ENCODE assay signal across 18 cellular contexts in the genomic region with DNA sequence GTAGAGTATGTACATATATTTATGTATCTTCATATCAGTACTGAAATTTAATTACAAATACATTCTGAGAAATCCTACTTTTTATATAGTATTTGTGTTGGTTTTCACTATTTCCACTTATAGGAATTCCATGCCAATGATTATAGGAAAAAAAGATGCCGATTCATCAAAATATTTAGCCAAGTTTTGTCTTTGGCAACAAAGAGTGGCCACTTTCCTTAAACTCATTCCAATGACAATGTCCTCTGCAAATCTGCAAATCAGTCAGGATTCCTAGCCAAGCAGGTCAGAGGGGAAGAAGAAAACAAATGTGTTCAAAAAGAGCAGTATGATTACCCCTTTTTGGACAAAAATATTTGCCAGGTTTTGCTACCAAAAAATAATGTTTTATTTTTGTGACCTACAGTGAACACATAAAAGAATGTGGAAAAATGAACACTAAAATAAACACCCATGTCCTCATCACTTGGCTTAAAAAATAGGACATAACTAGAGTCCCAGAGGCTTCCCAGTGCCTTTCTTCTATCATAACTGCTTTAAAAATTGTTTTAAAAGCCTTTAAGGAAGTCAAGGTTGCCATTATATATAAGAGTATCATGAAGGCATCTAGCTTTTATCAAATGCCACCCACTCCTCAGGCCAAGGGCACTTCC.
DNase-seq lines count a peak whose midpoint lies in the region; ATAC-seq and TF ChIP-seq lines count a peak whose summit lies in the region.
"Had no signal": no experiment of that assay in that cellular context is flagged by ENCODE, and none has a peak within 500 bp of the region (broad histone marks: within the 10 kb centered on the region; RNA-seq: fewer than 3 reads in every experiment).

No MANE protein-coding gene starts in this region.

- H3K36me3 Mint-ChIP-seq in MCF 10A (ENCODE audit: insufficient read depth, unreplicated experiment) = no peaks in the 10 kb centered on the region
- H3K36me3 Mint-ChIP-seq in osteocyte (ENCODE audit: unreplicated experiment) = peaks cover 2% of the 10 kb centered on the region
- no peaks in the 10 kb centered on the region for H3K36me3 Mint-ChIP-seq in T-helper 17 cell (ENCODE audit: low read depth)
- no peaks in the 10 kb centered on the region for H3K36me3 Mint-ChIP-seq in activated naive CD4-positive, alpha-beta T cell treated with anti-CD3 and anti-CD28 coated beads for 36 hours (ENCODE audit: low read depth)

- no peaks in the 10 kb centered on the region for H3K36me3 ChIP-seq in breast epithelium
- no peaks in the 10 kb centered on the region for H3K36me3 ChIP-seq in adipocyte (ENCODE audit: control insufficient read depth, insufficient read depth, low read length, severe bottlenecking)
- no peaks in the 10 kb centered on the region for H3K36me3 ChIP-seq in upper lobe of left lung

- H3K27ac ChIP-seq in breast epithelium (peak overlapping the region; percentile 79 to 86), upper lobe of left lung (no peak overlapping the region)
- H3K27ac ChIP-seq: 22Rv1 had no signal

- peaks cover 5 to 7% of the 10 kb centered on the region in 2 donors for H3K4me1 ChIP-seq in breast epithelium
- peaks cover 43% of the 10 kb centered on the region for H3K4me1 ChIP-seq in adipocyte (ENCODE audit: control insufficient read depth, insufficient read depth, low read length)
- no peaks in the 10 kb centered on the region for H3K4me1 ChIP-seq in upper lobe of left lung

- H3K4me1 Mint-ChIP-seq in MCF 10A (ENCODE audit: insufficient read depth, unreplicated experiment) = no peaks in the 10 kb centered on the region
- peaks cover 30% of the 10 kb centered on the region for H3K4me1 Mint-ChIP-seq in osteocyte (ENCODE audit: unreplicated experiment)
- peaks cover 2% of the 10 kb centered on the region for H3K4me1 Mint-ChIP-seq in T-helper 17 cell
- no peaks in the 10 kb centered on the region for H3K4me1 Mint-ChIP-seq in activated naive CD4-positive, alpha-beta T cell treated with anti-CD3 and anti-CD28 coated beads for 36 hours (ENCODE audit: low read depth)
- H3K4me1 Mint-ChIP-seq: B cell had no signal

- WGBS in upper lobe of left lung, 2 donors = 67 to 81% methylated on average over 1 of the region's 1 CpG

- H3K4me3 ChIP-seq in breast epithelium (no peak overlapping the region), adipocyte (ENCODE audit: low read length) (peak overlapping the region; percentile 34), upper lobe of left lung (no peak overlapping the region)

- TF ChIP-seq CTCF in breast epithelium (IDR thresholded peaks at IDR 0.05) (no peak), MCF 10A (IDR thresholded peaks at IDR 0.05; ENCODE audit: unreplicated experiment) (no peak), osteocyte (IDR thresholded peaks at IDR 0.05) (no peak), upper lobe of left lung (IDR thresholded peaks at IDR 0.05) (no peak)

- BruUV-seq in MCF 10A (replicated peaks; lab: Mats Ljungman, UMichigan) = no TSS peak

- H3K27me3 Mint-ChIP-seq in MCF 10A (ENCODE audit: insufficient read depth, unreplicated experiment) (no peaks in the 10 kb centered on the region), osteocyte (ENCODE audit: unreplicated experiment) (no peaks in the 10 kb centered on the region), T-helper 17 cell (no peaks in the 10 kb centered on the region)
- H3K27me3 Mint-ChIP-seq in activated naive CD4-positive, alpha-beta T cell treated with anti-CD3 and anti-CD28 coated beads for 36 hours (ENCODE audit: low read depth) = no peaks in the 10 kb centered on the region
- H3K27me3 Mint-ChIP-seq: B cell had no signal

- H3K9me3 Mint-ChIP-seq in MCF 10A (ENCODE audit: unreplicated experiment) (no peaks in the 10 kb centered on the region), osteocyte (ENCODE audit: unreplicated experiment) (no peaks in the 10 kb centered on the region)
- peaks cover 8% of the 10 kb centered on the region for H3K9me3 Mint-ChIP-seq in activated naive CD4-positive, alpha-beta T cell treated with anti-CD3 and anti-CD28 coated beads for 36 hours

- TF ChIP-seq POLR2A in breast epithelium (IDR thresholded peaks at IDR 0.05) (no peak), upper lobe of left lung (IDR thresholded peaks at IDR 0.05) (no peak)

- no peak for DNase-seq in breast epithelium (ENCODE audit: low spot score in 2 of 2)
- DNase-seq in MCF 10A (ENCODE audit: unreplicated experiment) = no peak
- DNase-seq in adipocyte (ENCODE audit: low read depth) = peak; percentile 14
- DNase-seq in fibroblast of gingiva (ENCODE audit: low read depth) = peak; percentile 46
- no peak for DNase-seq in osteocyte (ENCODE audit: extremely low spot score, unreplicated experiment)
- no peak for DNase-seq in T-helper 17 cell
- no peak for DNase-seq in upper lobe of left lung
- no peak for DNase-seq in activated naive CD4-positive, alpha-beta T cell treated with anti-CD3 and anti-CD28 coated beads for 36 hours
- DNase-seq: H7; HFFc6; NCI-H1105 treated with DMSO at 0.1 percent for 48 hours; NCI-H1694; NCI-H510A; NCI-H748 treated with DMSO at 0.1 percent for 48 hours; NK-92 treated with Interleukin-12 subunit alpha and Interleukin-12 subunit beta, amount 100 ng/mL, for 24 hours; SHP77 had no signal

- H3K27ac Mint-ChIP-seq in MCF 10A (ENCODE audit: low read depth, unreplicated experiment) = no peak overlapping the region
- peak overlapping the region; percentile 56 for H3K27ac Mint-ChIP-seq in osteocyte (ENCODE audit: unreplicated experiment)
- no peak overlapping the region for H3K27ac Mint-ChIP-seq in T-helper 17 cell
- no peak overlapping the region for H3K27ac Mint-ChIP-seq in activated naive CD4-positive, alpha-beta T cell treated with anti-CD3 and anti-CD28 coated beads for 36 hours
- H3K27ac Mint-ChIP-seq: B cell, HFFc6 had no signal

- H3K27me3 ChIP-seq in breast epithelium = no peaks in the 10 kb centered on the region
- no peaks in the 10 kb centered on the region for H3K27me3 ChIP-seq in adipocyte (replicated peaks; ENCODE audit: control insufficient read depth, insufficient read depth, low read length)
- H3K27me3 ChIP-seq in upper lobe of left lung = no peaks in the 10 kb centered on the region

- H3K4me3 Mint-ChIP-seq in MCF 10A (ENCODE audit: unreplicated experiment) = no peak overlapping the region
- H3K4me3 Mint-ChIP-seq in osteocyte (ENCODE audit: unreplicated experiment) = no peak overlapping the region
- no peak overlapping the region for H3K4me3 Mint-ChIP-seq in T-helper 17 cell
- no peak overlapping the region for H3K4me3 Mint-ChIP-seq in activated naive CD4-positive, alpha-beta T cell treated with anti-CD3 and anti-CD28 coated beads for 36 hours
- H3K4me3 Mint-ChIP-seq: B cell, HFFc6 had no signal

- CTCF ChIA-PET in MCF 10A (lab: Yijun Ruan, JAX) = no interaction called here
- CTCF ChIA-PET in activated naive CD4-positive, alpha-beta T cell treated with anti-CD3 and anti-CD28 coated beads for 36 hours (lab: Charles Lee) = no interaction called here

- POLR2A ChIA-PET in MCF 10A (lab: Yijun Ruan, JAX) = no interaction called here

- no peaks in the 10 kb centered on the region for H3K9me3 ChIP-seq in breast epithelium
- H3K9me3 ChIP-seq in adipocyte (ENCODE audit: control insufficient read depth, low read length) = no peaks in the 10 kb centered on the region
- no peaks in the 10 kb centered on the region for H3K9me3 ChIP-seq in T-helper 17 cell (ENCODE audit: control insufficient read depth, low read length, poor library complexity, severe bottlenecking)
- H3K9me3 ChIP-seq in upper lobe of left lung = no peaks in the 10 kb centered on the region

- intact Hi-C loops in breast epithelium (cut with DNase I; ENCODE audit: low total_unique reads) = no loop called here
- intact Hi-C loops in MCF 10A (cut with micrococcal nuclease) = no loop called here
- intact Hi-C loops in activated naive CD4-positive, alpha-beta T cell treated with anti-CD3 and anti-CD28 coated beads for 36 hours (cut with micrococcal nuclease) = no loop called here

- no peak for TF ChIP-seq EP300 in upper lobe of left lung (IDR thresholded peaks at IDR 0.05)

- ATAC-seq in T-helper 17 cell = no peak
- ATAC-seq in upper lobe of left lung (ENCODE audit: low FRiP score in 2 of 2) = no peak

- H3K9ac ChIP-seq in adipocyte (ENCODE audit: low read length) = peak overlapping the region; percentile 75

Comparison
In these comparisons a context has a peak if more than half of its experiments do, and no peak if none do; other contexts are left out.
1. DNase-seq: peak in adipocyte (single experiment) and fibroblast of gingiva (single experiment); none in breast epithelium (0 of 2), MCF 10A (single experiment), osteocyte (single experiment), T-helper 17 cell (0 of 3), upper lobe of left lung (0 of 2) and activated naive CD4-positive, alpha-beta T cell treated with anti-CD3 and anti-CD28 coated beads for 36 hours (single experiment).
2. H3K27ac ChIP-seq: peak in breast epithelium (2 of 2); none in upper lobe of left lung (0 of 4).